18 cellular contexts compared by ENCODE assay signal in genomic region chr6:142773324-142773723, GRCh38.
A peak's percentile ranks its signal among the peaks of the same experiment; 100 is the strongest.
DNase-seq lines count a peak whose midpoint lies in the region; ATAC-seq, FAIRE-seq and TF ChIP-seq lines count a peak whose summit lies in the region.
"Had no signal": no experiment of that assay in that cellular context is flagged by ENCODE, and none has a peak within 500 bp of the region (broad histone marks: within the 10 kb centered on the region; RNA-seq: fewer than 3 reads in every experiment).

No MANE protein-coding gene starts in this region.

- CTCF ChIA-PET in activated CD4-positive, alpha-beta memory T cell treated with anti-CD3 and anti-CD28 coated beads for 36 hours (lab: Charles Lee): interaction anchor here (0.6 to 1.9 kb wide), 3 partner anchors 47 to 660 kb away, joined by 3 to 5 read pairs (median 3); no protein-coding TSS in a partner anchor
- CTCF ChIA-PET in GM12878 (lab: Yijun Ruan, JAX): no interaction called here

- SMC1A ChIA-PET in GM12878 (lab: Charles Lee; ENCODE audit: uncharacterized antibody, unreplicated experiment): interaction anchor here (1.3 to 2.7 kb wide), 2 partner anchors 10 to 25 kb away, joined by 3 to 8 read pairs; no protein-coding TSS in a partner anchor

- peak overlapping the region; percentile 73 to 90 (median 82) for H3K27ac Mint-ChIP-seq in CD4-positive, CD25-positive, alpha-beta regulatory T cell
- H3K27ac Mint-ChIP-seq in activated CD4-positive, alpha-beta memory T cell treated with anti-CD3 and anti-CD28 coated beads for 36 hours: peak overlapping the region; percentile 93
- H3K27ac Mint-ChIP-seq: activated B cell treated with CpG ODN at 0.5 μM for 24 hours had no signal

- H3K4me3 Mint-ChIP-seq in CD4-positive, CD25-positive, alpha-beta regulatory T cell: peak overlapping the region in 2 of 4 donors; percentile 10 to 59
- H3K4me3 Mint-ChIP-seq in activated CD4-positive, alpha-beta memory T cell treated with anti-CD3 and anti-CD28 coated beads for 36 hours: peak overlapping the region; percentile 62
- H3K4me3 Mint-ChIP-seq: activated B cell treated with CpG ODN at 0.5 μM for 24 hours had no signal

- H3K27ac ChIP-seq in CD4-positive, CD25-positive, alpha-beta regulatory T cell (ENCODE audit: insufficient read depth, low read length, poor library complexity, severe bottlenecking): no peak overlapping the region
- H3K27ac ChIP-seq in GM12878 (ENCODE audit: control insufficient read depth, insufficient read depth): no peak overlapping the region
- H3K27ac ChIP-seq: adrenal gland, KMS-11, skin epidermis had no signal

- H3K4me3 ChIP-seq in CD4-positive, CD25-positive, alpha-beta regulatory T cell (ENCODE audit: low read depth, low read length): no peak overlapping the region
- no peak overlapping the region for H3K4me3 ChIP-seq in GM12878
- H3K4me3 ChIP-seq: adrenal gland, skin epidermis had no signal

- H4K20me1 ChIP-seq in GM12878 (ENCODE audit: control insufficient read depth, insufficient read depth): no peaks in the 10 kb centered on the region

- peaks cover 63% of the 10 kb centered on the region for H3K36me3 Mint-ChIP-seq in CD4-positive, CD25-positive, alpha-beta regulatory T cell
- H3K36me3 Mint-ChIP-seq in activated CD4-positive, alpha-beta memory T cell treated with anti-CD3 and anti-CD28 coated beads for 36 hours: peaks cover 59% of the 10 kb centered on the region

- TSS peak; percentile 11 for BruUV-seq in GM12878 (replicated peaks; lab: Mats Ljungman, UMichigan)

- RAD21 ChIA-PET in GM12878 (lab: Charles Lee; ENCODE audit: unreplicated experiment): no interaction called here

- TF ChIP-seq EP300 in GM12878 (IDR thresholded peaks at IDR 0.05; ENCODE audit: borderline replicate concordance in 1 of 2, control insufficient read depth in 1 of 2, low read depth in 2 of 2, low read length in 2 of 2): no peak

- H3K79me2 ChIP-seq in GM12878 (ENCODE audit: control insufficient read depth, insufficient read depth, low read length): peaks cover 1% of the 10 kb centered on the region; the same call in 1 of the 2 replicates

- in situ Hi-C loops in GM12878 (cut with MboI): no loop called here

- WGBS in GM12878 (ENCODE audit: insufficient coverage, insufficient replicate concordance, low lambda C conversion rate, missing lambda C conversion rate): 98% methylated on average over 9 of the region's 9 CpGs

- peaks cover 63% of the 10 kb centered on the region for H3K36me3 ChIP-seq in CD4-positive, CD25-positive, alpha-beta regulatory T cell (ENCODE audit: control insufficient read depth, insufficient read depth, low read length)
- H3K36me3 ChIP-seq in GM12878 (ENCODE audit: control insufficient read depth in 2 of 2, insufficient read depth in 2 of 2, low read length in 1 of 2): peaks cover 33 to 36% of the 10 kb centered on the region in 2 experiments

- peak; percentile 40 for DNase-seq in activated CD4-positive, alpha-beta T cell treated with anti-CD3 and anti-CD28 coated beads for 48 hours
- DNase-seq in activated CD4-positive, alpha-beta T cell treated with anti-CD3 and anti-CD28 coated beads for 1 hour: no peak
- peak in 1 of 3 donors; percentile 42 for DNase-seq in CD4-positive, CD25-positive, alpha-beta regulatory T cell
- peak; percentile 64 for DNase-seq in activated CD4-positive, alpha-beta memory T cell treated with anti-CD3 and anti-CD28 coated beads for 36 hours
- DNase-seq in GM12878 (ENCODE audit: low read depth, low spot score) (no peak), NCI-H2029 (lab: John Stamatoyannopoulos, UW) (no peak), NCI-H1092 (lab: John Stamatoyannopoulos, UW) (no peak)
- DNase-seq: activated B cell treated with CpG ODN at 0.5 μM for 24 hours, adrenal gland, AML-193, glutamatergic neuron, NCI-H1930, NCI-H345, NCI-H774, occipital lobe had no signal

- H3K4me1 Mint-ChIP-seq in CD4-positive, CD25-positive, alpha-beta regulatory T cell: peaks cover 25 to 54% (median 44%) of the 10 kb centered on the region in 4 donors
- peaks cover 63% of the 10 kb centered on the region for H3K4me1 Mint-ChIP-seq in activated CD4-positive, alpha-beta memory T cell treated with anti-CD3 and anti-CD28 coated beads for 36 hours (ENCODE audit: low read depth)
- H3K4me1 Mint-ChIP-seq: activated B cell treated with CpG ODN at 0.5 μM for 24 hours had no signal

- TF ChIP-seq RAD21 in GM12878 (IDR thresholded peaks at IDR 0.05; ENCODE audit: insufficient read depth, low read depth, low read length): no peak

- no peak overlapping the region for H3K4me2 ChIP-seq in GM12878 (ENCODE audit: control insufficient read depth, insufficient read depth)

- H3K9ac ChIP-seq in GM12878 (ENCODE audit: control insufficient read depth, insufficient read depth, low read length): no peak overlapping the region
- H3K9ac ChIP-seq: KMS-11 had no signal

- no peak for TF ChIP-seq POLR2A in GM12878 (IDR thresholded peaks at IDR 0.05; ENCODE audit: low read depth, low read length)

- H3K9me3 ChIP-seq in CD4-positive, CD25-positive, alpha-beta regulatory T cell (ENCODE audit: control insufficient read depth in 2 of 2, low read length in 2 of 2): no peaks in the 10 kb centered on the region
- H3K9me3 ChIP-seq in GM12878 (replicated peaks; ENCODE audit: control insufficient read depth, insufficient read depth, low read length): no peaks in the 10 kb centered on the region
- H3K9me3 ChIP-seq: adrenal gland had no signal

- no peaks in the 10 kb centered on the region for H3K27me3 ChIP-seq in CD4-positive, CD25-positive, alpha-beta regulatory T cell (ENCODE audit: control insufficient read depth, insufficient read depth, low read length)
- no peaks in the 10 kb centered on the region for H3K27me3 ChIP-seq in GM12878 (replicated peaks in 1 of 2; ENCODE audit: control insufficient read depth in 2 of 2, insufficient read depth in 2 of 2, low read length in 1 of 2)
- H3K27me3 ChIP-seq: adrenal gland had no signal

- ATAC-seq in CD4-positive, CD25-positive, alpha-beta regulatory T cell (ENCODE audit: low read depth in 2 of 2): no peak
- ATAC-seq in GM12878 (no peak), HG02763 (IDR thresholded peaks at IDR 0.05; ENCODE audit: unreplicated experiment) (no peak)

- H3K4me1 ChIP-seq in CD4-positive, CD25-positive, alpha-beta regulatory T cell (ENCODE audit: control insufficient read depth, insufficient read depth, low read length, poor library complexity, severe bottlenecking): peaks cover 23% of the 10 kb centered on the region
- no peaks in the 10 kb centered on the region for H3K4me1 ChIP-seq in GM12878 (ENCODE audit: control insufficient read depth, insufficient read depth, low read length)
- H3K4me1 ChIP-seq: adrenal gland had no signal

- H3K9me3 Mint-ChIP-seq in CD4-positive, CD25-positive, alpha-beta regulatory T cell: peaks cover 0 to 1% (median 0%) of the 10 kb centered on the region in 7 donors
- no peaks in the 10 kb centered on the region for H3K9me3 Mint-ChIP-seq in activated CD4-positive, alpha-beta memory T cell treated with anti-CD3 and anti-CD28 coated beads for 36 hours
- H3K9me3 Mint-ChIP-seq: activated B cell treated with CpG ODN at 0.5 μM for 24 hours had no signal

- no peak overlapping the region for H2AFZ ChIP-seq in GM12878 (ENCODE audit: control insufficient read depth, low read depth, low read length)

- POLR2A ChIA-PET in activated CD4-positive, alpha-beta memory T cell treated with anti-CD3 and anti-CD28 coated beads for 36 hours (lab: Charles Lee): interaction anchor here (0.6 to 2.3 kb wide), 5 partner anchors 12 to 52 kb away, joined by 3 to 9 read pairs (median 3); no protein-coding TSS in a partner anchor
- POLR2A ChIA-PET in GM12878 (lab: Charles Lee): no interaction called here

- no peak for FAIRE-seq in GM12878 (lab: Jason Lieb, UNC)

- intact Hi-C loops in activated CD4-positive, alpha-beta memory T cell treated with anti-CD3 and anti-CD28 coated beads for 36 hours (cut with micrococcal nuclease): loop anchor here (1.0 to 5.0 kb wide), 6 partner anchors 8 to 113 kb away; no protein-coding TSS in a partner anchor
- intact Hi-C loops in GM12878 (cut with micrococcal nuclease; ENCODE audit: unreplicated experiment): no loop called here

- H3K27me3 Mint-ChIP-seq in CD4-positive, CD25-positive, alpha-beta regulatory T cell: no peaks in the 10 kb centered on the region
- no peaks in the 10 kb centered on the region for H3K27me3 Mint-ChIP-seq in activated CD4-positive, alpha-beta memory T cell treated with anti-CD3 and anti-CD28 coated beads for 36 hours
- H3K27me3 Mint-ChIP-seq: activated B cell treated with CpG ODN at 0.5 μM for 24 hours had no signal

- TF ChIP-seq CTCF in GM12878 (IDR thresholded peaks at IDR 0.05 in 2 of 3, conservative IDR thresholded peaks at IDR 0.05 in 1 of 3; ENCODE audit: control insufficient read depth in 2 of 3, extremely low read depth in 1 of 3, insufficient read depth in 1 of 3, low read depth in 3 of 3, low read length in 3 of 3): no peak

TF ChIP-seq in GM12878, 131 proteins besides CTCF, POLR2A, EP300 and RAD21 (continues in another document):
- TF ChIP-seq POU2F2 (IDR thresholded peaks at IDR 0.05; ENCODE audit: borderline replicate concordance, low read depth, low read length) (no peak), NR2C1 (IDR thresholded peaks at IDR 0.05) (no peak), ESRRA (IDR thresholded peaks at IDR 0.05; ENCODE audit: low read length) (no peak), YBX1 (IDR thresholded peaks at IDR 0.05) (no peak), TARDBP (IDR thresholded peaks at IDR 0.05; ENCODE audit: borderline replicate concordance) (no peak), BCLAF1 (IDR thresholded peaks at IDR 0.05) (no peak)

Comparison
In these comparisons a context has a peak if more than half of its experiments do, and no peak if none do; other contexts are left out.
1. DNase-seq: peak in activated CD4-positive, alpha-beta T cell treated with anti-CD3 and anti-CD28 coated beads for 48 hours (single experiment) and activated CD4-positive, alpha-beta memory T cell treated with anti-CD3 and anti-CD28 coated beads for 36 hours (single experiment); none in activated CD4-positive, alpha-beta T cell treated with anti-CD3 and anti-CD28 coated beads for 1 hour (single experiment), GM12878 (single experiment), NCI-H2029 (single experiment) and NCI-H1092 (single experiment).